In the genomic region with DNA sequence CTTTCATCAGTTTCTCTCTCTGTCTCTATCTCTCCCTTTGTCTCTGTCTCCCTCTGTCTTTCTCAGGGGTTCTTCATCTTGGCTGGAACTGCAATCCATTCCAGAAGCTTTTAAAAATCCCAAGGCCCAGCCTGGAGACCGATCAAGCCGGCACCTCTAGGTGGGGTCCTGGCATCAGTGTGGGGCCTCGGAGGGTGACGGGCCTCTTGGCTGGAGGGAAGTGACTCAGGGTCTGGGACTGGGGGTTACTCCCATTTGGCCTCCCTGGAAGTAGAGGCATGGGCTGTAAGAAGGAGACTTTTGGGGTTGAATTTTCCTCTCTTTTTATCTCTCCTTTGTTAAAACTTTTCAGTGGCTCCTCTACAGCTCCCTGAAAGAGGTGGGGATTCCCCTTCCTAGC, we compare ENCODE assay signal across 22 cellular contexts. TPM values are rescaled to one million over a fixed set of nuclear protein-coding genes. Genes with fewer than 3 reads are reported as not detected.
DNase-seq lines count a peak whose midpoint lies in the region; TF ChIP-seq lines count a peak whose summit lies in the region.
"Had no signal": no experiment of that assay in that cellular context is flagged by ENCODE, and none has a peak within 500 bp of the region (broad histone marks: within the 10 kb centered on the region; RNA-seq: fewer than 3 reads in every experiment).

No MANE protein-coding gene starts in this region.

- no peaks in the 10 kb centered on the region for H3K36me3 ChIP-seq in A673 (ENCODE audit: insufficient read depth, low read length, poor library complexity, severe bottlenecking)
- no peaks in the 10 kb centered on the region for H3K36me3 ChIP-seq in adrenal gland (replicated peaks in 1 of 2)
- H3K36me3 ChIP-seq: thoracic aorta had no signal

- H3K9me3 ChIP-seq in A673 (ENCODE audit: low read depth, low read length, poor library complexity, severe bottlenecking) (no peaks in the 10 kb centered on the region), adrenal gland (replicated peaks in 1 of 3) (no peaks in the 10 kb centered on the region)
- H3K9me3 ChIP-seq: A549, thoracic aorta had no signal

- no TSS peak for BruUV-seq in A673 (replicated peaks; lab: Mats Ljungman, UMichigan)

- DNase-seq in A172 (ENCODE audit: low spot score) (peak; percentile 40), HT1080 (ENCODE audit: low read depth) (peak; percentile 62), cardiac fibroblast (ENCODE audit: low read depth in 2 of 2) (peak; percentile 49 to 72), mesenteric fat pad (ENCODE audit: low spot score) (peak; percentile 14), inferior parietal cortex (ENCODE audit: extremely low spot score) (no peak), A673 (ENCODE audit: low spot score) (no peak), adrenal gland (no peak)
- DNase-seq in activated CD4-positive, alpha-beta T cell treated with anti-CD3 and anti-CD28 coated beads for 4 hours: no peak
- DNase-seq: CD8-positive, alpha-beta T cell; DND-41; foreskin melanocyte; H9; KBM-7; left cardiac atrium; NCI-H1092; NCI-H2107; NCI-H526 treated with DMSO at 0.1 percent for 48 hours; stimulated activated CD4-positive, alpha-beta T cell treated with anti-CD3 and anti-CD28 coated beads, Interleukin-15, amount 100 ng/mL, for 24 hours had no signal

- no peak for TF ChIP-seq POLR2A in adrenal gland (IDR thresholded peaks at IDR 0.05)

- intact Hi-C loops in A673 (cut with micrococcal nuclease; ENCODE audit: unreplicated experiment) (no loop called here), adrenal gland (cut with DNase I) (no loop called here)

- no peaks in the 10 kb centered on the region for H3K27me3 ChIP-seq in A673 (replicated peaks; ENCODE audit: insufficient read depth, low read depth, low read length, poor library complexity)
- no peaks in the 10 kb centered on the region for H3K27me3 ChIP-seq in adrenal gland

- POLR2A ChIA-PET in A673 (lab: Charles Lee; ENCODE audit: low non-redundant PET): no interaction called here

- TF ChIP-seq CTCF in cardiac fibroblast (IDR thresholded peaks at IDR 0.05; ENCODE audit: low read depth, low read length) (peak; percentile 1), A673 (conservative IDR thresholded peaks at IDR 0.05; ENCODE audit: low read depth, low read length) (no peak), adrenal gland (IDR thresholded peaks at IDR 0.05) (no peak)

- H3K4me1 ChIP-seq in A673 (ENCODE audit: insufficient read depth, low read length, poor library complexity, severe bottlenecking) (no peaks in the 10 kb centered on the region), adrenal gland (replicated peaks in 1 of 2) (no peaks in the 10 kb centered on the region)
- H3K4me1 ChIP-seq: A549 had no signal

- H3K27ac ChIP-seq in A673 (ENCODE audit: low read depth, low read length, poor library complexity, severe bottlenecking) (no peak overlapping the region), adrenal gland (no peak overlapping the region)
- H3K27ac ChIP-seq: A549, thoracic aorta had no signal

- 74 to 91% (median 78%) methylated on average over 4 of the region's 4 CpGs for WGBS in adrenal gland, 4 donors

- CTCF ChIA-PET in A673 (lab: Charles Lee): no interaction called here

- no peak overlapping the region for H3K4me3 ChIP-seq in cardiac fibroblast (replicated peaks in 1 of 2; ENCODE audit: low read depth in 2 of 2, low read length in 2 of 2)
- H3K4me3 ChIP-seq in A673 (ENCODE audit: low read depth, low read length, poor library complexity, severe bottlenecking): no peak overlapping the region
- H3K4me3 ChIP-seq in adrenal gland: no peak overlapping the region
- H3K4me3 ChIP-seq: A549, thoracic aorta had no signal

RNA-seq across cellular contexts. Expression of gene OTOF, which starts 52.8 kb away (rescaled TPM):
- 2.1 TPM in 1 of 2 replicates, not detected in the other for total RNA-seq in A172 (2014; rRNA removed; shearing (Covaris generic))
- total RNA-seq in HT1080 (2014; rRNA removed; shearing (Covaris generic)): not detected in 2 replicates
- polyA plus RNA-seq in HT1080 (2015; cell fraction: cytosol; rRNA removed): 0.07 and 0.14 TPM in 2 replicates
- polyA plus RNA-seq in HT1080 (2015; cell fraction: nucleus; rRNA removed): 0.06 and 0.08 TPM in 2 replicates
- total RNA-seq in mesenteric fat pad: 0.26 TPM
- not detected in 2 replicates for total RNA-seq in A673 (2021)
- total RNA-seq in adrenal gland: 1 to 10 TPM in 4 of 8 donors, under 1 TPM in 4; 0.18 to 2.0 (median 1.1) TPM
- polyA plus RNA-seq in adrenal gland: 1 to 10 TPM in 2 of 3 donors, under 1 TPM in 1; 0.33 to 1.6 (median 1.1) TPM
- total RNA-seq: OCI-LY7 had no signal
- polyA plus RNA-seq: neural cell had no signal

Comparison
In these comparisons a context has a peak if more than half of its experiments do, and no peak if none do; other contexts are left out.
1. DNase-seq: peak in A172 (single experiment), HT1080 (single experiment), cardiac fibroblast (2 of 2) and mesenteric fat pad (single experiment); none in inferior parietal cortex (single experiment), activated CD4-positive, alpha-beta T cell treated with anti-CD3 and anti-CD28 coated beads for 4 hours (0 of 2), A673 (single experiment) and adrenal gland (0 of 7).